ENCODE assay signal across 9 cellular contexts in the genomic region with DNA sequence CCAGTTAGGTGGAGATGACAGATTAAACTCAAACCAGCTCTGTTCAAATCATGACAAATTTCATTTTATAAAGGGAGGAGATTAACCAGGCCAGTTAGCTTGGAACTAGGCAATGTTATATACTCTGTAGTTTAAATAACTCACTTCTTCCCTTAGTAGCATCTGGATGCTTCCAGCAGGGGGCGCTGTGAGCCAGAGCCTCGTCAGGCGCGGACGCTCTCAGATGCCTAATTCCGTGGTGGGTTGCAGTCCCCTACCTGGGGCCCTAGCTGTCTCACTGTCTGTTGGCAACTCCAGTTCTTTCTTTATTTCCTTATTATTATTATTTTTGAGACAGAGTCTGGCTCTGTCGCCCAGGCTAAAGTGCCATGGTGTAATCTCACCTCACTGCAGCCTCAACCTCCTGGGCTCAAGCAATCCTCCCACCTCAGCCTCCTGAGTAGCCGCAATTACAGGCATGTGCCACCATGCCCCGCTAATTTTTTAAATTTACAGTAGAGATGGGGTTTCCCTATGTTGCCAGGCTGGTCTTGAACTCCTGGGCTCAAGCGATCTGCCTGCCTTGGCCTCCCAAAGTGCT. TPM values are rescaled to one million over a fixed set of nuclear protein-coding genes. Genes with fewer than 3 reads are reported as not detected.
DNase-seq lines count a peak whose midpoint lies in the region; ATAC-seq and TF ChIP-seq lines count a peak whose summit lies in the region.
"Had no signal": no experiment of that assay in that cellular context is flagged by ENCODE, and none has a peak within 500 bp of the region (broad histone marks: within the 10 kb centered on the region; RNA-seq: fewer than 3 reads in every experiment).

No MANE protein-coding gene starts in this region.

- H3K27ac ChIP-seq in parathyroid adenoma = no peak overlapping the region

- H3K79me2 ChIP-seq in parathyroid adenoma = no peaks in the 10 kb centered on the region

- CTCF ChIA-PET in HEK293T (lab: Yijun Ruan, JAX) = interaction anchor here (0.7 to 2.1 kb wide), 14 partner anchors 10 to 324 kb away, joined by 3 to 20 read pairs (median 3); no protein-coding TSS in a partner anchor

- H3K4me3 ChIP-seq in parathyroid adenoma (ENCODE audit: low read depth, low read length) = no peak overlapping the region

- no peak overlapping the region for H3K27ac Mint-ChIP-seq in activated T-helper 2 cell treated with anti-CD3 and anti-CD28 coated beads, Interferon-gamma antibody, Interleukin-2, Interleukin-4, amounts not matched to agents 10 μg/mL and 5 μg/mL and 100 μg/mL, durations not matched to agents 14 hours and 24 hours and 36 hours
- H3K27ac Mint-ChIP-seq in type B pancreatic cell = no peak overlapping the region
- H3K27ac Mint-ChIP-seq: IgD-negative memory B cell had no signal

- H3K4me2 ChIP-seq in parathyroid adenoma (ENCODE audit: low read length) = no peak overlapping the region

- H3K27me3 ChIP-seq in parathyroid adenoma (ENCODE audit: control insufficient read depth, insufficient read depth, low read length) = peaks cover 3% of the 10 kb centered on the region

- no peak for ATAC-seq in HG03045 (IDR thresholded peaks at IDR 0.05; ENCODE audit: unreplicated experiment)

- no peak overlapping the region for H3K4me3 Mint-ChIP-seq in activated T-helper 2 cell treated with anti-CD3 and anti-CD28 coated beads, Interferon-gamma antibody, Interleukin-2, Interleukin-4, amounts not matched to agents 10 μg/mL and 5 μg/mL and 100 μg/mL, durations not matched to agents 14 hours and 24 hours and 36 hours (ENCODE audit: low read depth)
- no peak overlapping the region for H3K4me3 Mint-ChIP-seq in type B pancreatic cell

- TF ChIP-seq CTCF in parathyroid adenoma (IDR thresholded peaks at IDR 0.05) = peak; percentile 78
- peak; percentile 95 for TF ChIP-seq CTCF in type B pancreatic cell (conservative IDR thresholded peaks at IDR 0.05)

- H3K36me3 ChIP-seq in parathyroid adenoma (ENCODE audit: control insufficient read depth, insufficient read depth, low read length) = no peaks in the 10 kb centered on the region

- H3K9me3 ChIP-seq in parathyroid adenoma (ENCODE audit: control insufficient read depth, low read length) = no peaks in the 10 kb centered on the region

- no peak overlapping the region for H2AFZ ChIP-seq in parathyroid adenoma

- no peaks in the 10 kb centered on the region for H3K4me1 ChIP-seq in parathyroid adenoma

- H3K9ac ChIP-seq in parathyroid adenoma = no peak overlapping the region

- H3K4me1 Mint-ChIP-seq in activated T-helper 2 cell treated with anti-CD3 and anti-CD28 coated beads, Interferon-gamma antibody, Interleukin-2, Interleukin-4, amounts not matched to agents 10 μg/mL and 5 μg/mL and 100 μg/mL, durations not matched to agents 14 hours and 24 hours and 36 hours (ENCODE audit: low read depth) = no peaks in the 10 kb centered on the region
- peaks cover 21% of the 10 kb centered on the region for H3K4me1 Mint-ChIP-seq in type B pancreatic cell (ENCODE audit: unreplicated experiment)
- H3K4me1 Mint-ChIP-seq: IgD-negative memory B cell had no signal

- POLR2A ChIA-PET in HEK293T (lab: Yijun Ruan, JAX) = no interaction called here

- no peaks in the 10 kb centered on the region for H3K36me3 Mint-ChIP-seq in activated T-helper 2 cell treated with anti-CD3 and anti-CD28 coated beads, Interferon-gamma antibody, Interleukin-2, Interleukin-4, amounts not matched to agents 10 μg/mL and 5 μg/mL and 100 μg/mL, durations not matched to agents 14 hours and 24 hours and 36 hours (ENCODE audit: low read depth)
- no peaks in the 10 kb centered on the region for H3K36me3 Mint-ChIP-seq in type B pancreatic cell
- H3K36me3 Mint-ChIP-seq: IgD-negative memory B cell had no signal

- H3K27me3 Mint-ChIP-seq in activated T-helper 2 cell treated with anti-CD3 and anti-CD28 coated beads, Interferon-gamma antibody, Interleukin-2, Interleukin-4, amounts not matched to agents 10 μg/mL and 5 μg/mL and 100 μg/mL, durations not matched to agents 14 hours and 24 hours and 36 hours (ENCODE audit: low read depth) = peaks cover 3% of the 10 kb centered on the region
- peaks cover 6% of the 10 kb centered on the region for H3K27me3 Mint-ChIP-seq in type B pancreatic cell

- peak; percentile 71 for DNase-seq in CD1c-positive myeloid dendritic cell (ENCODE audit: extremely low spot score)
- peak; percentile 65 for DNase-seq in HEK293T (ENCODE audit: extremely low spot score)
- peak; percentile 37 for DNase-seq in RPMI7951 (ENCODE audit: low read depth)
- peak; percentile 57 for DNase-seq in activated T-helper 2 cell treated with anti-CD3 and anti-CD28 coated beads, Interferon-gamma antibody, Interleukin-2, Interleukin-4, amounts not matched to agents 10 μg/mL and 5 μg/mL and 100 μg/mL, durations not matched to agents 14 hours and 24 hours and 36 hours (ENCODE audit: low spot score)
- peak; percentile 49 for DNase-seq in foreskin melanocyte
- peak; percentile 81 for DNase-seq in type B pancreatic cell (ENCODE audit: extremely low spot score, unreplicated experiment)

- intact Hi-C loops in activated T-helper 2 cell treated with anti-CD3 and anti-CD28 coated beads, Interferon-gamma antibody, Interleukin-2, Interleukin-4, amounts not matched to agents 10 μg/mL and 5 μg/mL and 100 μg/mL, durations not matched to agents 14 hours and 24 hours and 36 hours (cut with micrococcal nuclease) = loop anchor here (1.0 kb wide), 2 partner anchors 207 to 229 kb away; no protein-coding TSS in a partner anchor

- H3K9me3 Mint-ChIP-seq in activated T-helper 2 cell treated with anti-CD3 and anti-CD28 coated beads, Interferon-gamma antibody, Interleukin-2, Interleukin-4, amounts not matched to agents 10 μg/mL and 5 μg/mL and 100 μg/mL, durations not matched to agents 14 hours and 24 hours and 36 hours = no peaks in the 10 kb centered on the region
- H3K9me3 Mint-ChIP-seq in type B pancreatic cell = no peaks in the 10 kb centered on the region
- H3K9me3 Mint-ChIP-seq: IgD-negative memory B cell had no signal

TF ChIP-seq in HEK293T, 16 proteins besides CTCF, POLR2A, EP300 and RAD21:
- TF ChIP-seq LEF1 (IDR thresholded peaks at IDR 0.05; ENCODE audit: borderline replicate concordance) (no peak), L3MBTL2 (conservative IDR thresholded peaks at IDR 0.05) (no peak), BHLHE40 (IDR thresholded peaks at IDR 0.05; ENCODE audit: borderline replicate concordance) (no peak), TARDBP (IDR thresholded peaks at IDR 0.05) (no peak), CTBP1 (IDR thresholded peaks at IDR 0.05; ENCODE audit: borderline replicate concordance) (no peak), SUZ12 (IDR thresholded peaks at IDR 0.05) (no peak)
- TF ChIP-seq, protein P1, sequence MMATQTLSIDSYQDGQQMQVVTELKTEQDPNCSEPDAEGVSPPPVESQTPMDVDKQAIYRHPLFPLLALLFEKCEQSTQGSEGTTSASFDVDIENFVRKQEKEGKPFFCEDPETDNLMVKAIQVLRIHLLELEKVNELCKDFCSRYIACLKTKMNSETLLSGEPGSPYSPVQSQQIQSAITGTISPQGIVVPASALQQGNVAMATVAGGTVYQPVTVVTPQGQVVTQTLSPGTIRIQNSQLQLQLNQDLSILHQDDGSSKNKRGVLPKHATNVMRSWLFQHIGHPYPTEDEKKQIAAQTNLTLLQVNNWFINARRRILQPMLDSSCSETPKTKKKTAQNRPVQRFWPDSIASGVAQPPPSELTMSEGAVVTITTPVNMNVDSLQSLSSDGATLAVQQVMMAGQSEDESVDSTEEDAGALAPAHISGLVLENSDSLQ (IDR thresholded peaks at IDR 0.05) = no peak
TF ChIP-seq in HEK293T: peak in this region for 0.

RNA-seq across cellular contexts. Expression of a gene that starts 17.3 kb away (rescaled TPM):
- total RNA-seq in RPMI7951 (2014; rRNA removed; shearing (Covaris generic)) = not detected in 2 replicates
- total RNA-seq in activated T-helper 2 cell treated with anti-CD3 and anti-CD28 coated beads, Interferon-gamma antibody, Interleukin-2, Interleukin-4, amounts not matched to agents 10 μg/mL and 5 μg/mL and 100 μg/mL, durations not matched to agents 14 hours and 24 hours and 36 hours = not detected in 2 replicates
- total RNA-seq in type B pancreatic cell (ENCODE audit: low replicate concordance) = 0.95 and 2.0 TPM in 2 replicates

RNA-seq across cellular contexts. Expression of a gene that starts 37.5 kb away (rescaled TPM):
- total RNA-seq in RPMI7951 (2014; rRNA removed; shearing (Covaris generic)) = not detected in 2 replicates
- not detected in 2 replicates for total RNA-seq in activated T-helper 2 cell treated with anti-CD3 and anti-CD28 coated beads, Interferon-gamma antibody, Interleukin-2, Interleukin-4, amounts not matched to agents 10 μg/mL and 5 μg/mL and 100 μg/mL, durations not matched to agents 14 hours and 24 hours and 36 hours
- 0.12 and 0.17 TPM in 2 replicates for total RNA-seq in type B pancreatic cell (ENCODE audit: low replicate concordance)
